In genomic region chr17:35930211-35931065, GRCh38 we compare ENCODE assay signal across 8 cellular contexts. TPM values are rescaled to one million over a fixed set of nuclear protein-coding genes. Genes with fewer than 3 reads are reported as not detected.
DNase-seq lines count a peak whose midpoint lies in the region; ATAC-seq and TF ChIP-seq lines count a peak whose summit lies in the region.

A gene with protein sequence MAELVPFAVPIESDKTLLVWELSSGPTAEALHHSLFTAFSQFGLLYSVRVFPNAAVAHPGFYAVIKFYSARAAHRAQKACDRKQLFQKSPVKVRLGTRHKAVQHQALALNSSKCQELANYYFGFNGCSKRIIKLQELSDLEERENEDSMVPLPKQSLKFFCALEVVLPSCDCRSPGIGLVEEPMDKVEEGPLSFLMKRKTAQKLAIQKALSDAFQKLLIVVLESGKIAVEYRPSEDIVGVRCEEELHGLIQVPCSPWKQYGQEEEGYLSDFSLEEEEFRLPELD (minus strand): TSS chr17:35930773. CDS start chr17:35930727, 46 bp downstream.

- H3K4me3 ChIP-seq in dorsolateral prefrontal cortex, result peak within 1 kb of the TSS; percentile 20 to 75 (median 57)

- TF ChIP-seq CTCF in GM13977 (IDR thresholded peaks at IDR 0.05; ENCODE audit: extremely low read depth, insufficient read depth, missing control alignments), result no peak
- TF ChIP-seq CTCF in dorsolateral prefrontal cortex (IDR thresholded peaks at IDR 0.05 in 54 of 56, conservative IDR thresholded peaks at IDR 0.05 in 2 of 56; ENCODE audit: low read depth in 1 of 56, partially characterized antibody in 56 of 56), result no peak

- no peak within 1 kb of the TSS for H3K27ac ChIP-seq in dorsolateral prefrontal cortex

- H3K27me3 ChIP-seq in dorsolateral prefrontal cortex, result peaks cover 0 to 62% (median 0%) of the 10 kb centered on the region in 45 donors

- intact Hi-C loops in dorsolateral prefrontal cortex (cut with DNase I), result no loop called here

- ATAC-seq in HG03460 (IDR thresholded peaks at IDR 0.05; ENCODE audit: unreplicated experiment), result peak; percentile 80
- no peak for ATAC-seq in HG02759 (IDR thresholded peaks at IDR 0.05; ENCODE audit: unreplicated experiment)

- in situ Hi-C loops in GM13977 (cut with MboI; ENCODE audit: low pct_unique_long_range_greater_than_20kb, low sequenced_read_pairs, unreplicated experiment), result no loop called here

- peak; percentile 89 for DNase-seq in GM13977 (ENCODE audit: low spot score)
- peak; percentile 75 to 94 for DNase-seq in NCI-H526 (lab: John Stamatoyannopoulos, UW)
- DNase-seq in activated CD4-positive, alpha-beta T cell treated with anti-CD3 and anti-CD28 coated beads, Interleukin-2, amount 50 U/mL, for 1 hour, result peak; percentile 61
- DNase-seq in dorsolateral prefrontal cortex, result peak in 9 of 10 donors; percentile 29 to 75 (median 41)
- DNase-seq in lung microvascular endothelial cell (ENCODE audit: low read depth in 2 of 2), result peak; percentile 5 to 10
- peak; percentile 51 for DNase-seq in stimulated activated CD8-positive, alpha-beta memory T cell treated with anti-CD3 and anti-CD28 coated beads, Interleukin-12 subunit alpha, Interleukin-12 subunit beta, amount 100 ng/mL, for 1 hour (ENCODE audit: low read depth)

RNA-seq across cellular contexts. Expression of the gene that starts here (rescaled TPM):
- total RNA-seq in dorsolateral prefrontal cortex, result 1 to 10 TPM in 26 of 120 experiments, under 1 TPM in 28, not detected in 66; 0.25 to 2.8 (median 0.89) TPM
- not detected in 2 replicates for total RNA-seq in lung microvascular endothelial cell

Comparison
In these comparisons a context has a peak if more than half of its experiments do, and no peak if none do; other contexts are left out.
1. Peak in DNase-seq in lung microvascular endothelial cell; RNA of the gene not detected or under 1 TPM.
2. DNase-seq: peak in every context shown above with its lines; median percentile 89 in GM13977; 84 in NCI-H526; 61 in activated CD4-positive, alpha-beta T cell treated with anti-CD3 and anti-CD28 coated beads, Interleukin-2, amount 50 U/mL, for 1 hour; 51 in stimulated activated CD8-positive, alpha-beta memory T cell treated with anti-CD3 and anti-CD28 coated beads, Interleukin-12 subunit alpha, Interleukin-12 subunit beta, amount 100 ng/mL, for 1 hour; 41 in dorsolateral prefrontal cortex; 8 in lung microvascular endothelial cell.